1 cellular context compared by ENCODE assay signal in the genomic region with DNA sequence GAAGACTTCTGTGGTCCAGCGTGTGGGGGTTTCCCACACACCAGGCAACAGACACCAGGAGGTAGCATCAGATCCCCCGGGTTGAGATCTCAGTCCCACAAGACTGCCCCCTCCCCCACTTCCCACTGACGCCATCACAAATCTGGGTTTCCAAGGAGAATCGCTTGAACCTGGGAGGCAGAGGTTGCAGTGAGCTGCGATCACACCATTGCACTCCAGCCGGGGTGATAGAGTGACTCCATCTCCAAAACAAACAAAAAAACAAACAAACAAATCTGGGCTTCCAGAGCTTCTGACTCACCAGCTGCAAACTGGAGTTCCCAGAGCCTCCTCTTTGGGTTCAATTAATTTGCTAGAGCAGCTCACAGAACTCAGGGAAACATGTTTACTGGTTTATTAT.
TF ChIP-seq lines count a peak whose summit lies in the region.

No MANE protein-coding gene starts in this region.

TF ChIP-seq in GM12878, 131 proteins besides CTCF, POLR2A, EP300 and RAD21:
- TF ChIP-seq SMARCA5 (IDR thresholded peaks at IDR 0.05): no peak
- 0 out of 4 replicates have a peak, but pooled peaks of 1 of the 2 experiments have one; percentile 20 for TF ChIP-seq IKZF2 (IDR thresholded peaks at IDR 0.05)
- no peak for TF ChIP-seq TBL1XR1 (IDR thresholded peaks at IDR 0.05; ENCODE audit: low read depth, low read length)
- TF ChIP-seq ETV6 (conservative IDR thresholded peaks at IDR 0.05 in 1 of 2, IDR thresholded peaks at IDR 0.05 in 1 of 2; ENCODE audit: borderline replicate concordance in 1 of 2, low read depth in 1 of 2): no peak
- TF ChIP-seq SRF (IDR thresholded peaks at IDR 0.05; ENCODE audit: low read depth in 2 of 2, low read length in 2 of 2): no peak
- no peak for TF ChIP-seq ASH2L (IDR thresholded peaks at IDR 0.05; ENCODE audit: borderline replicate concordance, low read depth)
- 0 out of 2 replicates have a peak, but pooled peaks have one; percentile 41 for TF ChIP-seq RUNX3 (IDR thresholded peaks at IDR 0.05; ENCODE audit: low read length)
- no peak for TF ChIP-seq GATAD2B (conservative IDR thresholded peaks at IDR 0.05; ENCODE audit: low read depth)
- no peak for TF ChIP-seq CREB1 (IDR thresholded peaks at IDR 0.05; ENCODE audit: low read depth)
